26 cellular contexts compared by ENCODE assay signal in genomic region chr18:55089595-55089994, GRCh38.
"Had no signal": no experiment of that assay in that cellular context is flagged by ENCODE, and none has a peak within 500 bp of the region (broad histone marks: within the 10 kb centered on the region; RNA-seq: fewer than 3 reads in every experiment).

No MANE protein-coding gene starts in this region.

- H3K79me2 ChIP-seq: parathyroid adenoma had no signal

- ATAC-seq: esophagus mucosa; foreskin keratinocyte; gastroesophageal sphincter; heart left ventricle; left cardiac atrium; left lung; naive thymus-derived CD4-positive, alpha-beta T cell; right lobe of liver; stimulated activated naive CD8-positive, alpha-beta T cell treated with anti-CD3 and anti-CD28 coated beads, Interleukin-15, Interleukin-2, amounts not matched to agents 100 U/mL and 50 U/mL, for 24 hours had no signal

- H3K36me3 ChIP-seq: colonic mucosa, gastroesophageal sphincter, heart left ventricle, left lung, neural progenitor cell, right lobe of liver, tibial artery had no signal

- H3K4me1 ChIP-seq: foreskin keratinocyte, gastroesophageal sphincter, left lung, neural progenitor cell, parathyroid adenoma, right lobe of liver, testis, tibial artery had no signal

- H3K4me3 ChIP-seq: colonic mucosa, gastroesophageal sphincter, heart left ventricle, left lung, neural progenitor cell, right lobe of liver, testis, tibial artery had no signal

- H2AFZ ChIP-seq: neural progenitor cell had no signal

- FAIRE-seq: islet of Langerhans, small intestine had no signal

- DNase-seq: colonic mucosa; effector CD8-positive, alpha-beta T cell; endodermal cell; foreskin keratinocyte; heart left ventricle; hippocampal formation; left cardiac atrium; left lung; mesendoderm; midbrain; naive thymus-derived CD4-positive, alpha-beta T cell; right lobe of liver; small intestine; stimulated activated CD4-positive, alpha-beta T cell treated with anti-CD3 and anti-CD28 coated beads, Interleukin-15, amount 100 ng/mL, for 24 hours; stimulated activated CD4-positive, alpha-beta T cell treated with anti-CD3 and anti-CD28 coated beads, Interleukin-4, amount 100 ng/mL, for 1 hour; stimulated activated CD8-positive, alpha-beta memory T cell treated with anti-CD3 and anti-CD28 coated beads, Interleukin-4, amount 100 ng/mL, for 48 hours; stimulated activated naive CD8-positive, alpha-beta T cell treated with anti-CD3 and anti-CD28 coated beads, Interleukin-15, Interleukin-2, amounts not matched to agents 100 U/mL and 50 U/mL, for 24 hours; substantia nigra; testis; tibial artery had no signal

- H3K9me3 ChIP-seq: colonic mucosa, gastroesophageal sphincter, heart left ventricle, left lung, right lobe of liver, testis, tibial artery had no signal

- H3K27ac ChIP-seq: epithelial cell of prostate, foreskin keratinocyte, gastroesophageal sphincter, heart left ventricle, neural progenitor cell, parathyroid adenoma, right lobe of liver, testis, tibial artery had no signal

- H3K27me3 ChIP-seq: colonic mucosa, gastroesophageal sphincter, heart left ventricle, left lung, neural progenitor cell, right lobe of liver, testis, tibial artery had no signal

- H3K4me2 ChIP-seq: neural progenitor cell had no signal

- H3K9ac ChIP-seq: neural progenitor cell, parathyroid adenoma had no signal
